Comparison of ENCODE assay signal across 2 cellular contexts in genomic region chr4:176306837-176307590, GRCh38.
TF ChIP-seq lines count a peak whose summit lies in the region.

No MANE protein-coding gene starts in this region.

TF ChIP-seq in HepG2, 621 proteins besides CTCF, POLR2A, EP300 and RAD21:
- TF ChIP-seq NFIC (IDR thresholded peaks at IDR 0.05; ENCODE audit: low read length) (no peak), SOX13 (IDR thresholded peaks at IDR 0.05) (no peak), SOX13 (CRISPR knock-in tag; conservative IDR thresholded peaks at IDR 0.05 in 1 of 2, IDR thresholded peaks at IDR 0.05 in 1 of 2) (no peak), ZNF230 (CRISPR knock-in tag; IDR thresholded peaks at IDR 0.05) (no peak), RAD51 (IDR thresholded peaks at IDR 0.05; ENCODE audit: borderline replicate concordance) (peak; percentile 62; the same call in 1 of the 2 replicates), SOX6 (IDR thresholded peaks at IDR 0.05) (no peak), SOX6 (CRISPR knock-in tag; IDR thresholded peaks at IDR 0.05) (no peak), SMAD1 (CRISPR knock-in tag; IDR thresholded peaks at IDR 0.05; ENCODE audit: borderline replicate concordance, low read depth) (no peak)
- TF ChIP-seq, protein P1, sequence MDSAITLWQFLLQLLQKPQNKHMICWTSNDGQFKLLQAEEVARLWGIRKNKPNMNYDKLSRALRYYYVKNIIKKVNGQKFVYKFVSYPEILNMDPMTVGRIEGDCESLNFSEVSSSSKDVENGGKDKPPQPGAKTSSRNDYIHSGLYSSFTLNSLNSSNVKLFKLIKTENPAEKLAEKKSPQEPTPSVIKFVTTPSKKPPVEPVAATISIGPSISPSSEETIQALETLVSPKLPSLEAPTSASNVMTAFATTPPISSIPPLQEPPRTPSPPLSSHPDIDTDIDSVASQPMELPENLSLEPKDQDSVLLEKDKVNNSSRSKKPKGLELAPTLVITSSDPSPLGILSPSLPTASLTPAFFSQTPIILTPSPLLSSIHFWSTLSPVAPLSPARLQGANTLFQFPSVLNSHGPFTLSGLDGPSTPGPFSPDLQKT (CRISPR knock-in tag; IDR thresholded peaks at IDR 0.05; ENCODE audit: borderline replicate concordance) = no peak

TF ChIP-seq in GM12891, 5 proteins besides CTCF, POLR2A, EP300 and RAD21:
- TF ChIP-seq TAF1 (IDR thresholded peaks at IDR 0.05; ENCODE audit: low read depth, low read length) = no peak
- TF ChIP-seq SPI1 (IDR thresholded peaks at IDR 0.05; ENCODE audit: low read depth, low read length) = no peak
- no peak for TF ChIP-seq POU2F2 (IDR thresholded peaks at IDR 0.05; ENCODE audit: low read depth, low read length)
- no peak for TF ChIP-seq POLR2AphosphoS5 (IDR thresholded peaks at IDR 0.05; ENCODE audit: low read depth, low read length)
- no peak for TF ChIP-seq PAX5 (IDR thresholded peaks at IDR 0.05; ENCODE audit: insufficient read depth, low read length, severe bottlenecking)
TF ChIP-seq in GM12891: peak in this region for 0.
